In genomic region chr17:73838815-73839214, GRCh38 we compare ENCODE assay signal across 26 cellular contexts.
DNase-seq lines count a peak whose midpoint lies in the region; FAIRE-seq lines count a peak whose summit lies in the region.
"Had no signal": no experiment of that assay in that cellular context is flagged by ENCODE, and none has a peak within 500 bp of the region (broad histone marks: within the 10 kb centered on the region; RNA-seq: fewer than 3 reads in every experiment).

No MANE protein-coding gene starts in this region.

- DNase-seq in NCI-H2029 (lab: John Stamatoyannopoulos, UW): peak; percentile 8
- no peak for DNase-seq in NCI-H2029 treated with DMSO at 0.1 percent for 48 hours (lab: John Stamatoyannopoulos, UW)
- peak; percentile 23 for DNase-seq in NCI-H2171 (lab: John Stamatoyannopoulos, UW)
- DNase-seq in NCI-H82 treated with DMSO at 0.1 percent for 48 hours (lab: John Stamatoyannopoulos, UW; ENCODE audit: unreplicated experiment): peak; percentile 5
- no peak for DNase-seq in urothelium cell line (ENCODE audit: low spot score)
- DNase-seq in RKO (ENCODE audit: low spot score): no peak
- DNase-seq in activated T-cell treated with anti-CD3 and anti-CD28 coated beads, Interleukin-2, amount 50 U/mL, for 48 hours: no peak
- no peak for DNase-seq in stimulated activated CD4-positive, alpha-beta T cell treated with anti-CD3 and anti-CD28 coated beads, Interleukin-1b, Interleukin-23, amount 100 ng/mL, for 48 hours
- DNase-seq: activated CD4-positive, alpha-beta T cell treated with anti-CD3 and anti-CD28 coated beads for 4 hours; activated effector memory CD4-positive, alpha-beta T cell treated with Interleukin-2 at 50 U/mL for 16 hours; activated T-cell treated with anti-CD3 and anti-CD28 coated beads for 4 hours; CD8-positive, alpha-beta memory T cell; cortex of kidney; effector memory CD8-positive, alpha-beta T cell; erythroblast; HFFc6; islet precursor cell; naive thymus-derived CD4-positive, alpha-beta T cell; NCI-H2081 treated with DMSO at 0.1 percent for 48 hours; NCI-H774; occipital lobe; OCI-M1; SW 1271; T-helper 9 cell had no signal

- peak; percentile 27 for FAIRE-seq in urothelium cell line (lab: Jason Lieb, UNC)
- FAIRE-seq: A204.1, GM18507 had no signal

Comparison
In these comparisons a context has a peak if more than half of its experiments do, and no peak if none do; other contexts are left out.
1. DNase-seq: peak in NCI-H2029 (single experiment), NCI-H2171 (single experiment) and NCI-H82 treated with DMSO at 0.1 percent for 48 hours (single experiment); none in NCI-H2029 treated with DMSO at 0.1 percent for 48 hours (single experiment), urothelium cell line (single experiment), RKO (single experiment), activated T-cell treated with anti-CD3 and anti-CD28 coated beads, Interleukin-2, amount 50 U/mL, for 48 hours (0 of 2) and stimulated activated CD4-positive, alpha-beta T cell treated with anti-CD3 and anti-CD28 coated beads, Interleukin-1b, Interleukin-23, amount 100 ng/mL, for 48 hours (single experiment).